In genomic region chr6:35729349-35729678, GRCh38 we compare ENCODE assay signal across 7 cellular contexts. TPM values are rescaled to one million over a fixed set of nuclear protein-coding genes. Genes with fewer than 3 reads are reported as not detected.
DNase-seq lines count a peak whose midpoint lies in the region; ATAC-seq and TF ChIP-seq lines count a peak whose summit lies in the region.
"Had no signal": no experiment of that assay in that cellular context is flagged by ENCODE, and none has a peak within 500 bp of the region (broad histone marks: within the 10 kb centered on the region; RNA-seq: fewer than 3 reads in every experiment).

No MANE protein-coding gene starts in this region.

- no peaks in the 10 kb centered on the region for H3K36me3 ChIP-seq in KMS-11 (ENCODE audit: insufficient read depth)
- no peaks in the 10 kb centered on the region for H3K36me3 ChIP-seq in psoas muscle (ENCODE audit: insufficient read depth in 1 of 2, low read depth in 1 of 2)

- H3K4me1 ChIP-seq in KMS-11 (ENCODE audit: low read depth, poor library complexity, severe bottlenecking) = peaks cover 76% of the 10 kb centered on the region
- peaks cover 80% of the 10 kb centered on the region for H3K4me1 ChIP-seq in psoas muscle

- ATAC-seq in psoas muscle = no peak
- no peak for ATAC-seq in GM18517 (IDR thresholded peaks at IDR 0.05; ENCODE audit: unreplicated experiment)
- no peak for ATAC-seq in GM19455 (IDR thresholded peaks at IDR 0.05; ENCODE audit: unreplicated experiment)
- no peak for ATAC-seq in GM21717 (IDR thresholded peaks at IDR 0.05; ENCODE audit: unreplicated experiment)

- H3K79me2 ChIP-seq in KMS-11 (ENCODE audit: insufficient read depth, low read depth) = no peaks in the 10 kb centered on the region

- H3K27me3 ChIP-seq in KMS-11 (ENCODE audit: insufficient read depth, low read depth) (no peaks in the 10 kb centered on the region), psoas muscle (ENCODE audit: insufficient read depth in 3 of 3, low read length in 2 of 3) (no peaks in the 10 kb centered on the region)

- no peak for DNase-seq in caudate nucleus (lab: John Stamatoyannopoulos, UW)
- DNase-seq in psoas muscle = no peak

- no peaks in the 10 kb centered on the region for H4K20me1 ChIP-seq in KMS-11 (ENCODE audit: insufficient read depth)

- H3K27ac ChIP-seq in KMS-11 (peak overlapping the region; percentile 96), caudate nucleus (ENCODE audit: low read depth, low read length) (peak overlapping the region; percentile 100), psoas muscle (peak overlapping the region; percentile 99)

- peak overlapping the region; percentile 97 for H3K4me2 ChIP-seq in KMS-11

- peak overlapping the region; percentile 96; the same call in 1 of the 2 replicates for H3K9ac ChIP-seq in KMS-11

- no peaks in the 10 kb centered on the region for H3K9me3 ChIP-seq in psoas muscle

- WGBS in psoas muscle, 3 donors = 38 to 79% (median 43%) methylated on average over 3 of the region's 3 CpGs

- intact Hi-C loops in psoas muscle (cut with DNase I) = loop anchor here in 1 of 2 donors (5.0 kb wide), 1 partner anchor 127 kb away; no protein-coding TSS in a partner anchor

- peak; percentile 14; the same call in 1 of the 2 replicates for TF ChIP-seq CTCF in KMS-11 (conservative IDR thresholded peaks at IDR 0.05; ENCODE audit: low read depth, low read length)
- no peak for TF ChIP-seq CTCF in psoas muscle (IDR thresholded peaks at IDR 0.05)

- no peak overlapping the region for H3K4me3 ChIP-seq in KMS-11 (IDR thresholded peaks at IDR 0.05; ENCODE audit: insufficient read depth, low read depth, low read length)
- H3K4me3 ChIP-seq in psoas muscle = no peak overlapping the region

- H2AFZ ChIP-seq in KMS-11 (ENCODE audit: low read depth) = peak overlapping the region; percentile 77; the same call in 1 of the 2 replicates

RNA-seq across cellular contexts. Expression of gene ARMC12, which starts 7.5 kb away (rescaled TPM):
- under 1 TPM in 3 of 4 donors, not detected in 1; 0.36 to 0.74 (median 0.58) TPM for total RNA-seq in psoas muscle
- polyA plus RNA-seq in psoas muscle = 10 to 100 TPM in 1 of 3 donors, under 1 TPM in 1, not detected in 1; 0.25 to 15.5 TPM

RNA-seq across cellular contexts. Expression of gene FKBP5, which starts 40.6 kb away (rescaled TPM):
- total RNA-seq in psoas muscle = 1,000 to 10,000 TPM in 1 of 4 donors, 100 to 1,000 TPM in 2, 10 to 100 TPM in 1; 56.5 to 1,905 (median 378) TPM
- polyA plus RNA-seq in psoas muscle = 100 to 1,000 TPM; 296 to 849 (median 675) TPM

RNA-seq across cellular contexts. Expression of gene CLPSL2, which starts 47.1 kb away (rescaled TPM):
- total RNA-seq in psoas muscle = not detected
- not detected for polyA plus RNA-seq in psoas muscle
- total RNA-seq: NCI-H460 had no signal

RNA-seq across cellular contexts. Expression of gene CLPSL1, which starts 51.5 kb away (rescaled TPM):
- total RNA-seq in psoas muscle = not detected
- not detected for polyA plus RNA-seq in psoas muscle
- total RNA-seq: NCI-H460 had no signal
